20 cellular contexts compared by ENCODE assay signal in genomic region chr6:16594849-16595248, GRCh38.
DNase-seq lines count a peak whose midpoint lies in the region; ATAC-seq, FAIRE-seq and TF ChIP-seq lines count a peak whose summit lies in the region.
"Had no signal": no experiment of that assay in that cellular context is flagged by ENCODE, and none has a peak within 500 bp of the region (broad histone marks: within the 10 kb centered on the region; RNA-seq: fewer than 3 reads in every experiment).

No MANE protein-coding gene starts in this region.

- peak; percentile 13 for FAIRE-seq in keratinocyte (lab: Jason Lieb, UNC)
- FAIRE-seq: A204.1, D721Med had no signal

- H3K9me3 Mint-ChIP-seq in natural killer cell treated with Interleukin-12 subunit alpha and Interleukin-12 subunit beta and Interleukin-15 and Interleukin-18, amount 100 ng/mL, for 72 hours = no peaks in the 10 kb centered on the region
- no peaks in the 10 kb centered on the region for H3K9me3 Mint-ChIP-seq in natural killer cell
- H3K9me3 Mint-ChIP-seq in activated T-cell treated with anti-CD3 and anti-CD28 coated beads, Interleukin-2, amount 50 U/mL, for 24 hours = no peaks in the 10 kb centered on the region
- H3K9me3 Mint-ChIP-seq: T-cell had no signal

- no peaks in the 10 kb centered on the region for H3K9me2 ChIP-seq in hepatocyte (replicated peaks; ENCODE audit: insufficient read depth)

- H3K27me3 ChIP-seq in keratinocyte (ENCODE audit: control insufficient read depth, extremely low read depth, insufficient read depth, low read length) = no peaks in the 10 kb centered on the region
- no peaks in the 10 kb centered on the region for H3K27me3 ChIP-seq in hepatocyte

- 88% methylated on average over 5 of the region's 5 CpGs for WGBS in hepatocyte (ENCODE audit: low lambda C conversion rate, missing lambda C conversion rate)

- DNase-seq in natural killer cell treated with Interleukin-12 subunit alpha and Interleukin-12 subunit beta and Interleukin-15 and Interleukin-18, amount 100 ng/mL, for 72 hours (ENCODE audit: low spot score) = no peak
- no peak for DNase-seq in natural killer cell
- no peak for DNase-seq in keratinocyte (ENCODE audit: low read depth, low spot score)
- no peak for DNase-seq in hepatocyte (ENCODE audit: low spot score)
- DNase-seq in activated T-cell treated with anti-CD3 and anti-CD28 coated beads, Interleukin-2, amount 50 U/mL, for 24 hours = no peak
- no peak for DNase-seq in SKM-1 treated with dmso at 0.1 percent for 144 hours (lab: John Stamatoyannopoulos, UW; ENCODE audit: unreplicated experiment)
- DNase-seq: C1 segment of cervical spinal cord, GOT3, NCI-H1417, NCI-H187 treated with DMSO at 0.1 percent for 48 hours, NCI-H526, Right ventricle myocardium superior, T-cell had no signal

- H3K4me3 ChIP-seq in keratinocyte (ENCODE audit: control insufficient read depth in 2 of 3, extremely low read depth in 1 of 3, insufficient read depth in 2 of 3, low read depth in 1 of 3, low read length in 3 of 3) (no peak overlapping the region), hepatocyte (no peak overlapping the region)
- H3K4me3 ChIP-seq: K562, SK-N-MC had no signal

- H3K27me3 Mint-ChIP-seq in natural killer cell treated with Interleukin-12 subunit alpha and Interleukin-12 subunit beta and Interleukin-15 and Interleukin-18, amount 100 ng/mL, for 72 hours = no peaks in the 10 kb centered on the region
- H3K27me3 Mint-ChIP-seq in natural killer cell (ENCODE audit: low read depth in 2 of 2) = no peaks in the 10 kb centered on the region
- H3K27me3 Mint-ChIP-seq in activated T-cell treated with anti-CD3 and anti-CD28 coated beads, Interleukin-2, amount 50 U/mL, for 24 hours = no peaks in the 10 kb centered on the region
- H3K27me3 Mint-ChIP-seq: T-cell had no signal

- H3K27ac ChIP-seq in keratinocyte (ENCODE audit: control insufficient read depth, insufficient read depth, low read length) = no peak overlapping the region
- H3K27ac ChIP-seq in hepatocyte = no peak overlapping the region
- H3K27ac ChIP-seq: SK-N-MC had no signal

- H3K4me3 Mint-ChIP-seq in natural killer cell treated with Interleukin-12 subunit alpha and Interleukin-12 subunit beta and Interleukin-15 and Interleukin-18, amount 100 ng/mL, for 72 hours = no peak overlapping the region
- H3K4me3 Mint-ChIP-seq in natural killer cell = no peak overlapping the region
- no peak overlapping the region for H3K4me3 Mint-ChIP-seq in activated T-cell treated with anti-CD3 and anti-CD28 coated beads, Interleukin-2, amount 50 U/mL, for 24 hours
- H3K4me3 Mint-ChIP-seq: T-cell had no signal

- TF ChIP-seq CTCF in natural killer cell (IDR thresholded peaks at IDR 0.05) = no peak
- TF ChIP-seq CTCF in keratinocyte (optimal IDR thresholded peaks at IDR 0.05 in 1 of 3, IDR thresholded peaks at IDR 0.05 in 1 of 3, conservative IDR thresholded peaks at IDR 0.05 in 1 of 3; ENCODE audit: extremely low read depth in 1 of 3, insufficient read depth in 2 of 3, low read length in 3 of 3) = no peak
- TF ChIP-seq CTCF in hepatocyte (IDR thresholded peaks at IDR 0.05; ENCODE audit: poor library complexity) = no peak

- H3K27ac Mint-ChIP-seq in natural killer cell treated with Interleukin-12 subunit alpha and Interleukin-12 subunit beta and Interleukin-15 and Interleukin-18, amount 100 ng/mL, for 72 hours = peak overlapping the region; percentile 16 to 38
- no peak overlapping the region for H3K27ac Mint-ChIP-seq in natural killer cell
- no peak overlapping the region for H3K27ac Mint-ChIP-seq in activated T-cell treated with anti-CD3 and anti-CD28 coated beads, Interleukin-2, amount 50 U/mL, for 24 hours
- H3K27ac Mint-ChIP-seq: T-cell had no signal

- dilution Hi-C loops in keratinocyte (cut with MboI; ENCODE audit: extremely low pct_ligation_motif_present, low sequenced_read_pairs) = no loop called here

- H3K9me3 ChIP-seq in keratinocyte (ENCODE audit: control insufficient read depth, low read depth, low read length) = no peaks in the 10 kb centered on the region
- H3K9me3 ChIP-seq in hepatocyte (ENCODE audit: low read depth) = no peaks in the 10 kb centered on the region

- H3K4me1 Mint-ChIP-seq in natural killer cell treated with Interleukin-12 subunit alpha and Interleukin-12 subunit beta and Interleukin-15 and Interleukin-18, amount 100 ng/mL, for 72 hours (ENCODE audit: low read depth in 2 of 2) = peaks cover 3 to 11% of the 10 kb centered on the region in 2 donors
- H3K4me1 Mint-ChIP-seq in natural killer cell = peaks cover 2 to 13% of the 10 kb centered on the region in 2 donors
- peaks cover 26% of the 10 kb centered on the region for H3K4me1 Mint-ChIP-seq in activated T-cell treated with anti-CD3 and anti-CD28 coated beads, Interleukin-2, amount 50 U/mL, for 24 hours (ENCODE audit: low read depth)

- H3K79me2 ChIP-seq in keratinocyte (ENCODE audit: control insufficient read depth, insufficient read depth, low read length) (no peaks in the 10 kb centered on the region), hepatocyte (peaks cover 2% of the 10 kb centered on the region)

- H3K4me2 ChIP-seq in keratinocyte (ENCODE audit: control insufficient read depth, extremely low read depth, insufficient read depth, low read depth, low read length) (no peak overlapping the region), hepatocyte (no peak overlapping the region)

- H3K36me3 ChIP-seq in keratinocyte (ENCODE audit: control insufficient read depth in 2 of 2, extremely low read depth in 1 of 2, insufficient read depth in 2 of 2, low read length in 2 of 2) = no peaks in the 10 kb centered on the region
- no peaks in the 10 kb centered on the region for H3K36me3 ChIP-seq in hepatocyte (replicated peaks; ENCODE audit: insufficient read depth, low read depth)

- H3K4me1 ChIP-seq in keratinocyte (ENCODE audit: control insufficient read depth, extremely low read depth, insufficient read depth, low read length) = peaks cover 24% of the 10 kb centered on the region
- H3K4me1 ChIP-seq in hepatocyte (ENCODE audit: insufficient read depth) = no peaks in the 10 kb centered on the region

- intact Hi-C loops in natural killer cell (cut with micrococcal nuclease) = no loop called here

- H4K20me1 ChIP-seq in keratinocyte (ENCODE audit: control insufficient read depth, extremely low read depth, insufficient read depth, low read length) = no peaks in the 10 kb centered on the region
- H4K20me1 ChIP-seq in hepatocyte (ENCODE audit: insufficient read depth, poor library complexity, severe bottlenecking) = no peaks in the 10 kb centered on the region

- H3K36me3 Mint-ChIP-seq in natural killer cell treated with Interleukin-12 subunit alpha and Interleukin-12 subunit beta and Interleukin-15 and Interleukin-18, amount 100 ng/mL, for 72 hours = no peaks in the 10 kb centered on the region
- H3K36me3 Mint-ChIP-seq in natural killer cell = no peaks in the 10 kb centered on the region
- peaks cover 11% of the 10 kb centered on the region for H3K36me3 Mint-ChIP-seq in activated T-cell treated with anti-CD3 and anti-CD28 coated beads, Interleukin-2, amount 50 U/mL, for 24 hours (ENCODE audit: low read depth)

- no peaks in the 10 kb centered on the region for H3K9me1 ChIP-seq in keratinocyte (ENCODE audit: control insufficient read depth, extremely low read depth, insufficient read depth, low read length)

- H2AFZ ChIP-seq in keratinocyte (ENCODE audit: control insufficient read depth, low read length) (no peak overlapping the region), hepatocyte (no peak overlapping the region)

- ATAC-seq in natural killer cell treated with Interleukin-12 subunit alpha and Interleukin-12 subunit beta and Interleukin-15 and Interleukin-18, amount 100 ng/mL, for 72 hours = no peak
- ATAC-seq in natural killer cell = no peak
- peak; percentile 41 for ATAC-seq in GM18517 (IDR thresholded peaks at IDR 0.05; ENCODE audit: unreplicated experiment)
- ATAC-seq in HG03521 (IDR thresholded peaks at IDR 0.05; ENCODE audit: unreplicated experiment) = no peak
- ATAC-seq: HCT116, K562, T-cell had no signal

- H3K9ac ChIP-seq in keratinocyte (ENCODE audit: control insufficient read depth, extremely low read depth, insufficient read depth, low read length) = no peak overlapping the region

Comparison
In these comparisons a context has a peak if more than half of its experiments do, and no peak if none do; other contexts are left out.
1. H3K27ac Mint-ChIP-seq: peak in natural killer cell treated with Interleukin-12 subunit alpha and Interleukin-12 subunit beta and Interleukin-15 and Interleukin-18, amount 100 ng/mL, for 72 hours (2 of 2); none in natural killer cell (0 of 2) and activated T-cell treated with anti-CD3 and anti-CD28 coated beads, Interleukin-2, amount 50 U/mL, for 24 hours (single experiment).